21 cellular contexts compared by ENCODE assay signal in the genomic region with DNA sequence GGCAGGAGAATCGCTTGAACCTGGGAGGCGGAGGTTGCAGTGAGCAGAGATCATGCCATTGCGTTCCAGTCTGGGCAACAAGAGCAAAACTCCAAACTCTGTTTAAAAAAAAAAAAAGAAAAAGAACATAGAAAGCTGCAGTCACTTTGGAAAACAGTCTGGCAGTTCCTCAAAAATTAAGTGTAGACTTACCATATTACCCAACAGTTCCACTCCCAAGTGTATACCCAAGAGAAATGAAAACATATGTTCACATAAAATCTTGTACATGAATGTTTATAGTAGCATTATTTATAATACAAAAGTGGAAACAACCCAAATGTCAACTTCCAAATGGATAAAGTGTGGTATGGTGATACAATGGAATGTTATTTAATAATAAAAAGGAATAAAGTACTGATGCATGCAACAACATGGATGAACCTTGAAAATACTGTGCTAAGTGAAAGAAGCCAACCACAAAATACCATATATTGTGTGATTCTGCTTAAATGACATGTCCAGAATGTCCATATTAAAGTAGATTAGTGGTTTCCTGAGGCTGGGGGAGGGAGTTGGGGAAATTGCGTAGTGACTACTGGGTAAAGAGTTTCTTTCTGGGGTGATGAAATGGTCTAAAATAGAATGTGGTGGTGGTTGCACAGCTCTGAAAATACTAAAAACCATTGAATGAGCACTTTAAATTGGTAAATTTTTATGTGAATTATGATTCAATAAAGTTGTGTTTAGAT.
DNase-seq lines count a peak whose midpoint lies in the region; ATAC-seq, FAIRE-seq and TF ChIP-seq lines count a peak whose summit lies in the region.
"Had no signal": no experiment of that assay in that cellular context is flagged by ENCODE, and none has a peak within 500 bp of the region (broad histone marks: within the 10 kb centered on the region; RNA-seq: fewer than 3 reads in every experiment).

No MANE protein-coding gene starts in this region.

- no peaks in the 10 kb centered on the region for H3K4me1 ChIP-seq in uterus
- H3K4me1 ChIP-seq in small intestine (ENCODE audit: control insufficient read depth in 2 of 2, insufficient read depth in 1 of 2, low read depth in 1 of 2, low read length in 1 of 2): no peaks in the 10 kb centered on the region
- H3K4me1 ChIP-seq: HAP-1, SJSA1 had no signal

- TF ChIP-seq CTCF in NB4 (IDR thresholded peaks at IDR 0.05; ENCODE audit: low read depth, low read length) (no peak), uterus (IDR thresholded peaks at IDR 0.05) (no peak)

- intact Hi-C loops in uterus (cut with DNase I; ENCODE audit: low total_unique reads): no loop called here

- no peaks in the 10 kb centered on the region for H3K36me3 ChIP-seq in uterus
- H3K36me3 ChIP-seq in small intestine (ENCODE audit: control insufficient read depth in 2 of 2, insufficient read depth in 2 of 2, low read length in 2 of 2): no peaks in the 10 kb centered on the region
- H3K36me3 ChIP-seq: HAP-1, SJSA1 had no signal

- 77 to 85% (median 84%) methylated on average over 4 of the region's 4 CpGs for WGBS in small intestine, 3 donors

- FAIRE-seq in HTR-8/SVneo (lab: Jason Lieb, UNC): no peak
- FAIRE-seq in small intestine (lab: Jason Lieb, UNC): no peak
- FAIRE-seq: GM12878, K562 had no signal

- H3K27me3 ChIP-seq in uterus (no peaks in the 10 kb centered on the region), small intestine (ENCODE audit: control insufficient read depth in 2 of 2, insufficient read depth in 2 of 2, low read length in 2 of 2) (no peaks in the 10 kb centered on the region)
- H3K27me3 ChIP-seq: SJSA1 had no signal

- DNase-seq in NOMO-1 treated with DMSO at 0.1 percent for 48 hours (lab: John Stamatoyannopoulos, UW; ENCODE audit: unreplicated experiment) (peak; percentile 27), NOMO-1 treated with dmso at 0.1 percent for 144 hours (lab: John Stamatoyannopoulos, UW; ENCODE audit: unreplicated experiment) (no peak), NB4 (ENCODE audit: low read depth) (peak; percentile 71), amniotic epithelial cell (ENCODE audit: low read depth) (peak; percentile 2), HTR-8/SVneo (ENCODE audit: insufficient read length, low spot score) (no peak), uterus (no peak), small intestine (no peak)
- DNase-seq: 8988T; CD4-positive, alpha-beta memory T cell; DMS53; EL; NCI-H1105; NCI-H2081; NCI-H510A; NCI-H748 treated with DMSO at 0.1 percent for 48 hours; PC-9 had no signal

- H3K9me3 ChIP-seq in uterus (no peaks in the 10 kb centered on the region), small intestine (ENCODE audit: control insufficient read depth, low read depth) (no peaks in the 10 kb centered on the region)
- H3K9me3 ChIP-seq: HAP-1, SJSA1 had no signal

- no peak for ATAC-seq in HG03135 (IDR thresholded peaks at IDR 0.05; ENCODE audit: unreplicated experiment)
- ATAC-seq: GM12878, K562 had no signal

- no peak overlapping the region for H3K4me3 ChIP-seq in NB4 (ENCODE audit: low read depth, low read length)
- no peak overlapping the region for H3K4me3 ChIP-seq in uterus
- no peak overlapping the region for H3K4me3 ChIP-seq in small intestine (ENCODE audit: low read depth in 1 of 2, low read length in 2 of 2)
- H3K4me3 ChIP-seq: GM12878, HAP-1, K562, PC-9, SJSA1 had no signal

- no peak for TF ChIP-seq POLR2A in NB4 (IDR thresholded peaks at IDR 0.05; ENCODE audit: extremely low read depth, insufficient read length)
- no peak for TF ChIP-seq POLR2A in uterus (IDR thresholded peaks at IDR 0.05)

- H3K27ac ChIP-seq in uterus (no peak overlapping the region), small intestine (ENCODE audit: low read depth in 1 of 2, low read length in 1 of 2) (no peak overlapping the region)
- H3K27ac ChIP-seq: PC-9, SJSA1 had no signal

Comparison
In these comparisons a context has a peak if more than half of its experiments do, and no peak if none do; other contexts are left out.
1. DNase-seq: peak in NOMO-1 treated with DMSO at 0.1 percent for 48 hours (single experiment), NB4 (single experiment) and amniotic epithelial cell (single experiment); none in NOMO-1 treated with dmso at 0.1 percent for 144 hours (single experiment), HTR-8/SVneo (single experiment), uterus (0 of 2) and small intestine (single experiment).